Comparison of ENCODE assay signal across 21 cellular contexts in the genomic region with DNA sequence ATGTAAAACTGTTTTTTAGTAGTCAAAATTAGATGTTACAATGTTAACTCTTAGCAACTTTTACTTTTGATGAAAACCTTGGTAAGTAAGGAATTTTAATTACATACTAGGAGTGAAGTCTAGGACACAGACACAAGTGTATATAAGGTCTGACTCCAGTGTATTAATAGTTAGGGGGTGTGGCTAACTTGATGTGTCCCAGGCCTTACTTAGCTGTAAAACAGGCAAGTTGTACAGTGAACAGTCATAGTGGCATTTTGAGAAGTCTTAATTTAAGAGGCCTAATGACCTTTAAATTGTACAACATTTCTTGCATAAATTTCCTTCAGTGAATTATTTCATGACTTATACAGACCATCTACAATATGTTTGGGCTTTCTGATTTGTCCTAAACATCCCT.
"Had no signal": no experiment of that assay in that cellular context is flagged by ENCODE, and none has a peak within 500 bp of the region (broad histone marks: within the 10 kb centered on the region; RNA-seq: fewer than 3 reads in every experiment).

No MANE protein-coding gene starts in this region.

- H3K9me3 Mint-ChIP-seq: central memory CD8-positive, alpha-beta T cell; stimulated activated effector memory CD8-positive, alpha-beta T cell treated with anti-CD3 and anti-CD28 coated beads, Interleukin-12 subunit alpha, Interleukin-12 subunit beta, amount 100 ng/mL, for 72 hours had no signal

- H3K4me3 ChIP-seq: dorsolateral prefrontal cortex, left lung, lung, smooth muscle cell, suprapubic skin, thyroid gland had no signal

- DNase-seq: cortex of kidney; dorsolateral prefrontal cortex; effector CD8-positive, alpha-beta T cell; foreskin keratinocyte; hypothalamus; left lung; mesenchymal stem cell; midbrain; naive B cell; posterior cingulate gyrus; stimulated activated CD4-positive, alpha-beta T cell treated with anti-CD3 and anti-CD28 coated beads, Interleukin-4, amount 100 ng/mL, for 1 hour; stimulated activated CD8-positive, alpha-beta memory T cell treated with anti-CD3 and anti-CD28 coated beads, Interleukin-4, amount 100 ng/mL, for 48 hours; stimulated activated naive CD8-positive, alpha-beta T cell treated with anti-CD3 and anti-CD28 coated beads, Interleukin-15, Interleukin-2, amounts not matched to agents 100 U/mL and 50 U/mL, for 24 hours; thyroid gland had no signal

- H3K27ac ChIP-seq: dorsolateral prefrontal cortex, epithelial cell of prostate, foreskin keratinocyte, left lung, suprapubic skin, thyroid gland had no signal

- H3K27me3 ChIP-seq: dorsolateral prefrontal cortex, foreskin keratinocyte, left lung, suprapubic skin, thyroid gland had no signal

- H3K27me3 Mint-ChIP-seq: central memory CD8-positive, alpha-beta T cell; naive B cell; type B pancreatic cell had no signal

- ATAC-seq: foreskin keratinocyte; left lung; stimulated activated effector memory CD8-positive, alpha-beta T cell treated with anti-CD3 and anti-CD28 coated beads, Interleukin-12 subunit alpha, Interleukin-12 subunit beta, amount 100 ng/mL, for 72 hours; stimulated activated naive CD8-positive, alpha-beta T cell treated with anti-CD3 and anti-CD28 coated beads, Interleukin-15, Interleukin-2, amounts not matched to agents 100 U/mL and 50 U/mL, for 24 hours had no signal

- H3K4me3 Mint-ChIP-seq: central memory CD8-positive, alpha-beta T cell; naive B cell; stimulated activated effector memory CD8-positive, alpha-beta T cell treated with anti-CD3 and anti-CD28 coated beads, Interleukin-12 subunit alpha, Interleukin-12 subunit beta, amount 100 ng/mL, for 72 hours; type B pancreatic cell had no signal

- H3K9me3 ChIP-seq: thyroid gland had no signal

- H3K4me1 ChIP-seq: left lung had no signal

- H3K27ac Mint-ChIP-seq: type B pancreatic cell had no signal
